22 cellular contexts compared by ENCODE assay signal in genomic region chr16:11318817-11319216, GRCh38. TPM values are rescaled to one million over a fixed set of nuclear protein-coding genes. Genes with fewer than 3 reads are reported as not detected.
"Had no signal": no experiment of that assay in that cellular context is flagged by ENCODE, and none has a peak within 500 bp of the region (broad histone marks: within the 10 kb centered on the region; RNA-seq: fewer than 3 reads in every experiment).

No MANE protein-coding gene starts in this region.

- H3K4me3 Mint-ChIP-seq: activated T-cell treated with anti-CD3 and anti-CD28 coated beads, Interleukin-2, amount 50 U/mL, for 72 hours; brain; natural killer cell treated with Interleukin-12 subunit alpha and Interleukin-12 subunit beta and Interleukin-15 and Interleukin-18, amount 100 ng/mL, for 72 hours; T-helper 1 cell treated with Interleukin-12 subunit alpha and Interleukin-12 subunit beta and Interleukin-4 antibody, amounts not matched to agents 30 μg/mL and 1 μg/mL, for 36 hours had no signal

- H3K27ac Mint-ChIP-seq: progenitor cell of endocrine pancreas; T-helper 1 cell treated with Interleukin-12 subunit alpha and Interleukin-12 subunit beta and Interleukin-4 antibody, amounts not matched to agents 30 μg/mL and 1 μg/mL, for 36 hours had no signal

- ATAC-seq: activated T-cell treated with anti-CD3 and anti-CD28 coated beads, Interleukin-2, amount 50 U/mL, for 72 hours; left cardiac atrium; natural killer cell treated with Interleukin-12 subunit alpha and Interleukin-12 subunit beta and Interleukin-15 and Interleukin-18, amount 100 ng/mL, for 72 hours; upper lobe of right lung had no signal

- H3K9me3 Mint-ChIP-seq: activated T-cell treated with anti-CD3 and anti-CD28 coated beads, Interleukin-2, amount 50 U/mL, for 72 hours; natural killer cell treated with Interleukin-12 subunit alpha and Interleukin-12 subunit beta and Interleukin-15 and Interleukin-18, amount 100 ng/mL, for 72 hours; T-helper 1 cell treated with Interleukin-12 subunit alpha and Interleukin-12 subunit beta and Interleukin-4 antibody, amounts not matched to agents 30 μg/mL and 1 μg/mL, for 36 hours had no signal

- H3K36me3 Mint-ChIP-seq: brain; natural killer cell treated with Interleukin-12 subunit alpha and Interleukin-12 subunit beta and Interleukin-15 and Interleukin-18, amount 100 ng/mL, for 72 hours had no signal

- DNase-seq: activated CD4-positive, alpha-beta T cell treated with anti-CD3 and anti-CD28 coated beads, Interleukin-2, amount 50 U/mL, for 1 hour; activated CD4-positive, CD25-positive, alpha-beta regulatory T cell treated with anti-CD3 and anti-CD28 coated beads, Interleukin-2, amount 50 U/mL, for 72 hours; activated CD8-positive, alpha-beta memory T cell treated with anti-CD3 and anti-CD28 coated beads, Interleukin-2, amount 50 U/mL, for 4 hours; activated gamma-delta T cell; activated T-cell treated with anti-CD3 and anti-CD28 coated beads, Interleukin-2, amount 50 U/mL, for 72 hours; caudate nucleus; left cardiac atrium; occipital lobe; stimulated activated CD4-positive, alpha-beta T cell treated with anti-CD3 and anti-CD28 coated beads, Interleukin-2, amount 100 ng/mL, for 24 hours; testis; upper lobe of right lung had no signal

RNA-seq across cellular contexts. Expression of gene PRM1, which starts 37.7 kb away (rescaled TPM):
- total RNA-seq: activated T-cell treated with anti-CD3 and anti-CD28 coated beads, Interleukin-2, amount 50 U/mL, for 72 hours; dorsolateral prefrontal cortex; glomerular endothelial cell; hepatocyte; left cardiac atrium; lower leg skin; mesenteric fat pad; natural killer cell treated with Interleukin-12 subunit alpha and Interleukin-12 subunit beta and Interleukin-15 and Interleukin-18, amount 100 ng/mL, for 72 hours; occipital lobe; progenitor cell of endocrine pancreas; right atrium auricular region; skeletal muscle tissue; upper lobe of right lung had no signal

RNA-seq across cellular contexts. Expression of gene PRM2, which starts 42.5 kb away (rescaled TPM):
- total RNA-seq: activated T-cell treated with anti-CD3 and anti-CD28 coated beads, Interleukin-2, amount 50 U/mL, for 72 hours; dorsolateral prefrontal cortex; glomerular endothelial cell; hepatocyte; left cardiac atrium; mesenteric fat pad; natural killer cell treated with Interleukin-12 subunit alpha and Interleukin-12 subunit beta and Interleukin-15 and Interleukin-18, amount 100 ng/mL, for 72 hours; occipital lobe; progenitor cell of endocrine pancreas; right atrium auricular region; skeletal muscle tissue; upper lobe of right lung had no signal

RNA-seq across cellular contexts. Expression of gene PRM3, which starts 45.4 kb away (rescaled TPM):
- total RNA-seq: activated T-cell treated with anti-CD3 and anti-CD28 coated beads, Interleukin-2, amount 50 U/mL, for 72 hours; dorsolateral prefrontal cortex; glomerular endothelial cell; hepatocyte; left cardiac atrium; lower leg skin; mesenteric fat pad; natural killer cell treated with Interleukin-12 subunit alpha and Interleukin-12 subunit beta and Interleukin-15 and Interleukin-18, amount 100 ng/mL, for 72 hours; occipital lobe; progenitor cell of endocrine pancreas; right atrium auricular region; skeletal muscle tissue; upper lobe of right lung had no signal

RNA-seq across cellular contexts. Expression of gene TNP2, which starts 49.7 kb away (rescaled TPM):
- total RNA-seq: activated T-cell treated with anti-CD3 and anti-CD28 coated beads, Interleukin-2, amount 50 U/mL, for 72 hours; dorsolateral prefrontal cortex; glomerular endothelial cell; hepatocyte; left cardiac atrium; lower leg skin; mesenteric fat pad; natural killer cell treated with Interleukin-12 subunit alpha and Interleukin-12 subunit beta and Interleukin-15 and Interleukin-18, amount 100 ng/mL, for 72 hours; occipital lobe; progenitor cell of endocrine pancreas; right atrium auricular region; skeletal muscle tissue; upper lobe of right lung had no signal
